ENCODE assay signal across 10 cellular contexts in genomic region chr10:126252884-126253612, GRCh38.
DNase-seq lines count a peak whose midpoint lies in the region; ATAC-seq and TF ChIP-seq lines count a peak whose summit lies in the region.
"Had no signal": no experiment of that assay in that cellular context is flagged by ENCODE, and none has a peak within 500 bp of the region (broad histone marks: within the 10 kb centered on the region; RNA-seq: fewer than 3 reads in every experiment).

No MANE protein-coding gene starts in this region.

- no peaks in the 10 kb centered on the region for H3K23me2 ChIP-seq in H9 (ENCODE audit: insufficient read length, low read depth, low read length, poor library complexity, severe bottlenecking)

- no peak overlapping the region for H3K23ac ChIP-seq in H9 (ENCODE audit: insufficient read length, low read depth, low read length)

- no peak overlapping the region for H3K27ac Mint-ChIP-seq in H9

- no peak overlapping the region for H2BK15ac ChIP-seq in H9 (ENCODE audit: low read depth, low read length)

- H3K27me3 ChIP-seq in right cardiac atrium (ENCODE audit: control insufficient read depth, insufficient read depth) (no peaks in the 10 kb centered on the region), uterus (no peaks in the 10 kb centered on the region), H9 (ENCODE audit: insufficient read depth, low read length) (no peaks in the 10 kb centered on the region)

- no peaks in the 10 kb centered on the region for H4K20me1 ChIP-seq in H9 (ENCODE audit: control insufficient read depth, insufficient read depth, insufficient read length)

- no peaks in the 10 kb centered on the region for H3K4me1 ChIP-seq in right cardiac atrium (ENCODE audit: control insufficient read depth, insufficient read depth, low read length)
- peaks cover 0 to 7% of the 10 kb centered on the region in 2 donors for H3K4me1 ChIP-seq in uterus
- H3K4me1 ChIP-seq in H9 (ENCODE audit: insufficient read depth, low read length) = peaks cover 2% of the 10 kb centered on the region; the same call in 1 of the 2 replicates

- peaks cover 3 to 16% of the 10 kb centered on the region in 2 experiments for H3K4me1 Mint-ChIP-seq in H9

- intact Hi-C loops in right cardiac atrium (cut with DNase I) (no loop called here), uterus (cut with DNase I; ENCODE audit: low total_unique reads) (no loop called here)

- no peak overlapping the region for H3K4ac ChIP-seq in H9 (ENCODE audit: low read depth, low read length)

- peak; percentile 59 to 81 for ATAC-seq in right cardiac atrium

- H3K9ac ChIP-seq in H9 (ENCODE audit: extremely low read depth, insufficient read length, low read length) = no peak overlapping the region

- H3K18ac ChIP-seq in H9 (ENCODE audit: insufficient read length, low read depth, low read length) = no peak overlapping the region

- DNase-seq in HS-5 (ENCODE audit: low read depth) (peak; percentile 97), astrocyte of the spinal cord (ENCODE audit: low read depth, low spot score) (peak; percentile 99), right cardiac atrium (peak in 1 of 3 donors; percentile 53), uterus (peak; percentile 63 to 83), DMS153 (lab: John Stamatoyannopoulos, UW) (no peak), T-helper 1 cell (no peak), H9 (no peak)
- DNase-seq: activated effector memory CD4-positive, alpha-beta T cell treated with anti-CD3 and anti-CD28 coated beads, Interleukin-2, amount 50 U/mL, for 16 hours; NCI-H2227 treated with DMSO at 0.1 percent for 48 hours had no signal

- TF ChIP-seq CTCF in astrocyte of the spinal cord (IDR thresholded peaks at IDR 0.05; ENCODE audit: low read depth, low read length) (no peak), uterus (IDR thresholded peaks at IDR 0.05) (no peak), H9 (conservative IDR thresholded peaks at IDR 0.05) (no peak)

- no peak overlapping the region for H2BK12ac ChIP-seq in H9 (ENCODE audit: insufficient read length, low read depth, low read length)

- H3K4me3 ChIP-seq in astrocyte of the spinal cord (ENCODE audit: low read depth, low read length) (no peak overlapping the region), right cardiac atrium (ENCODE audit: low read length) (no peak overlapping the region), uterus (no peak overlapping the region)

- H2BK120ac ChIP-seq in H9 (ENCODE audit: low read depth, low read length, poor library complexity, severe bottlenecking) = no peak overlapping the region

- H3K56ac ChIP-seq in H9 (ENCODE audit: insufficient read length, low read depth, low read length) = no peak overlapping the region

- no peak for TF ChIP-seq POLR2A in uterus (IDR thresholded peaks at IDR 0.05)

- in situ Hi-C loops in astrocyte of the spinal cord (cut with HindIII; ENCODE audit: low sequenced_read_pairs) = no loop called here

- no peak overlapping the region for H3K4me3 Mint-ChIP-seq in H9
- H3K4me3 Mint-ChIP-seq: neural crest cell had no signal

- no peaks in the 10 kb centered on the region; the same call in 1 of the 2 replicates for H3K27me3 Mint-ChIP-seq in H9 (ENCODE audit: low read depth)

- H3K9me3 ChIP-seq in right cardiac atrium (ENCODE audit: control insufficient read depth, low read length) (no peaks in the 10 kb centered on the region), uterus (no peaks in the 10 kb centered on the region), H9 (ENCODE audit: control insufficient read depth, low read depth, low read length) (peaks cover 6% of the 10 kb centered on the region)

- peaks cover 10% of the 10 kb centered on the region in 2 experiments; a peak in 4 of 5 replicates for H3K9me3 Mint-ChIP-seq in H9

- H3K4me2 ChIP-seq in H9 (ENCODE audit: insufficient read depth, insufficient read length, low read length) = no peak overlapping the region

- H3K36me3 ChIP-seq in uterus = no peaks in the 10 kb centered on the region

- WGBS in right cardiac atrium = 52% methylated on average over 9 of the region's 9 CpGs
- no CpG with 5 or more reads among the region's 9 CpGs for WGBS in H9 (ENCODE audit: extremely low coverage, insufficient read length, low lambda C conversion rate)

- no peak overlapping the region for H2BK20ac ChIP-seq in H9 (ENCODE audit: low read depth, low read length, poor library complexity, severe bottlenecking)

- no peak overlapping the region for H3T11ph ChIP-seq in H9 (ENCODE audit: low read length)

- no peak overlapping the region for H2BK5ac ChIP-seq in H9 (ENCODE audit: insufficient read length, low read length)

- H4K91ac ChIP-seq in H9 (ENCODE audit: insufficient read length, low read depth, low read length) = no peak overlapping the region

- H4K8ac ChIP-seq in H9 (replicated peaks; ENCODE audit: insufficient read length, low read depth, low read length) = no peak overlapping the region

- H2AFZ ChIP-seq in H9 (ENCODE audit: low read length) = no peak overlapping the region

- H3K36me3 Mint-ChIP-seq in H9 (ENCODE audit: insufficient read depth in 1 of 3, low read depth in 3 of 3) = peaks cover 0 to 10% (median 9%) of the 10 kb centered on the region in 3 experiments; a peak in 5 of 7 replicates

- H3K27ac ChIP-seq in right cardiac atrium (ENCODE audit: low read length) (no peak overlapping the region), uterus (peak overlapping the region; percentile 75 to 86), H9 (ENCODE audit: insufficient read length, low read depth, low read length) (no peak overlapping the region)

- no peak overlapping the region for H4K5ac ChIP-seq in H9 (ENCODE audit: insufficient read length, low read depth, low read length)

- H2AK5ac ChIP-seq in H9 (ENCODE audit: insufficient read length, low read length) = no peak overlapping the region

- no peak overlapping the region for H3K14ac ChIP-seq in H9 (ENCODE audit: insufficient read depth, low read length)

- H3K79me1 ChIP-seq in H9 (ENCODE audit: insufficient read depth, low read depth, low read length, poor library complexity, severe bottlenecking) = no peaks in the 10 kb centered on the region

- no peaks in the 10 kb centered on the region for H3K79me2 ChIP-seq in H9 (ENCODE audit: insufficient read depth, low read length)

Comparison
In these comparisons a context has a peak if more than half of its experiments do, and no peak if none do; other contexts are left out.
1. DNase-seq: peak in HS-5 (single experiment), astrocyte of the spinal cord (single experiment) and uterus (2 of 2); none in DMS153 (single experiment), T-helper 1 cell (0 of 5) and H9 (single experiment).
2. H3K27ac ChIP-seq: peak in uterus (2 of 2); none in right cardiac atrium (single experiment) and H9 (single experiment).